1 cellular context compared by ENCODE assay signal in the genomic region with DNA sequence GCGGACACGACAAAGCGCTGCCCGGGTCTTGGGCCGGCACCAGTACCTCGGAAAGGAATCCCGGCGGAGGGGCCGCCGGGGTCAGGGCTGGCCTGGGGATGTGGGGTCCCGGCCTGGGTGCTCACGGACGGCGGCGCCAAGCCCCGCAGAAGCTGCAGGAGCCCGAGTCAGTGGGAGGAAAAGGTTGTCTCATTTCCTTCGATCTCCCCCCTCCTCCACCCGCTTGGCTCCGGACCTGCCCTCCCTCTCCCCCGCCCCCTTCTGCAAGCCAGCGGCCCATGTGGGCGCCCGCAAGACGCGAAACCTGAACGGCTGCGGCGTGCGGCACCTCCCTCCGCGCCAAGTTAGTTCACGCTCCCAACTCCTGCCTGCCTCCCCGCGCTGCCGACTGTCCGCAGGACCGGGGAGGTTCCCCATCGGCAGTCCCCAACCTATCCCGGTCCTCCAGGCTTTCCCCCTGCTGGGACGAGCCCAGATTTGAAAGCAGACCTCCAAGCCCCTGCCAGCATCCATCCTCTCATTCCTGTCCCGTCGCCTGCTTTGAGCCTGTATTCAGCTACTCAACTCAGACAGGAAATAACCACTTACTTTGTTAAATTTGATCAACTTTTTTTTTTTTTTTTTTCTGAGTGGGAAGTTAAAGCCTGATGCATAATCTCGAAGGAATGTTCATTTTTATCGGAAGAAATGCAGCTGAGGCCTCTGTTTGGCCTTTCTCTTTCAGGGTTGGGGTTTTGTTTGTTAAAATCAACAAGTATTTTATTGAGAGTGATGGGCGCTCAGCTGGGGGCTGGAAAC.
TF ChIP-seq lines count a peak whose summit lies in the region.

TSS of gene EVA1A (minus strand) at position 172 of the 798 bp plus-strand sequence. CDS start 42,799 bp downstream, outside the sequence.

TF ChIP-seq in HEK293, 187 proteins besides CTCF, POLR2A, EP300 and RAD21 (continued from another document):
- TF ChIP-seq ZNF280D (tag by site-specific recombination; IDR thresholded peaks at IDR 0.05) (no peak), ZNF394 (tag by site-specific recombination; IDR thresholded peaks at IDR 0.05; ENCODE audit: borderline replicate concordance) (0 out of 2 replicates have a peak, but pooled peaks have one; percentile 10), ZNF513 (tag by site-specific recombination; IDR thresholded peaks at IDR 0.05) (no peak), ZNF701 (tag by site-specific recombination; IDR thresholded peaks at IDR 0.05) (no peak), PRDM1 (tag by site-specific recombination; IDR thresholded peaks at IDR 0.05) (no peak), SCRT1 (tag by site-specific recombination; IDR thresholded peaks at IDR 0.05; ENCODE audit: borderline replicate concordance) (no peak), ZNF837 (tag by site-specific recombination; IDR thresholded peaks at IDR 0.05) (no peak), ZNF157 (tag by site-specific recombination; IDR thresholded peaks at IDR 0.05) (no peak), ZNF132 (tag by site-specific recombination; IDR thresholded peaks at IDR 0.05; ENCODE audit: borderline replicate concordance) (no peak), ZNF544 (tag by site-specific recombination; IDR thresholded peaks at IDR 0.05) (no peak), PRDM6 (tag by site-specific recombination; IDR thresholded peaks at IDR 0.05) (no peak), ZNF221 (tag by site-specific recombination; IDR thresholded peaks at IDR 0.05; ENCODE audit: borderline replicate concordance) (no peak), ZFHX2 (tag by site-specific recombination; conservative IDR thresholded peaks at IDR 0.05) (peak; percentile 50), ZNF658 (tag by site-specific recombination; IDR thresholded peaks at IDR 0.05) (no peak), ZNF391 (tag by site-specific recombination; IDR thresholded peaks at IDR 0.05; ENCODE audit: borderline replicate concordance, low read depth) (no peak), ZNF776 (tag by site-specific recombination; IDR thresholded peaks at IDR 0.05; ENCODE audit: borderline replicate concordance) (no peak), PATZ1 (tag by site-specific recombination; IDR thresholded peaks at IDR 0.05) (0 out of 2 replicates have a peak, but pooled peaks have one; percentile 15), ZNF335 (tag by site-specific recombination; conservative IDR thresholded peaks at IDR 0.05) (peak; percentile 84), ZNF112 (tag by site-specific recombination; IDR thresholded peaks at IDR 0.05) (no peak), OSR2 (tag by site-specific recombination; IDR thresholded peaks at IDR 0.05) (no peak)
- TF ChIP-seq, protein P1, sequence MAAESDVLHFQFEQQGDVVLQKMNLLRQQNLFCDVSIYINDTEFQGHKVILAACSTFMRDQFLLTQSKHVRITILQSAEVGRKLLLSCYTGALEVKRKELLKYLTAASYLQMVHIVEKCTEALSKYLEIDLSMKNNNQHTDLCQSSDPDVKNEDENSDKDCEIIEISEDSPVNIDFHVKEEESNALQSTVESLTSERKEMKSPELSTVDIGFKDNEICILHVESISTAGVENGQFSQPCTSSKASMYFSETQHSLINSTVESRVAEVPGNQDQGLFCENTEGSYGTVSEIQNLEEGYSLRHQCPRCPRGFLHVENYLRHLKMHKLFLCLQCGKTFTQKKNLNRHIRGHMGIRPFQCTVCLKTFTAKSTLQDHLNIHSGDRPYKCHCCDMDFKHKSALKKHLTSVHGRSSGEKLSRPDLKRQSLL (tag by site-specific recombination; IDR thresholded peaks at IDR 0.05) = no peak
- TF ChIP-seq, protein P2, sequence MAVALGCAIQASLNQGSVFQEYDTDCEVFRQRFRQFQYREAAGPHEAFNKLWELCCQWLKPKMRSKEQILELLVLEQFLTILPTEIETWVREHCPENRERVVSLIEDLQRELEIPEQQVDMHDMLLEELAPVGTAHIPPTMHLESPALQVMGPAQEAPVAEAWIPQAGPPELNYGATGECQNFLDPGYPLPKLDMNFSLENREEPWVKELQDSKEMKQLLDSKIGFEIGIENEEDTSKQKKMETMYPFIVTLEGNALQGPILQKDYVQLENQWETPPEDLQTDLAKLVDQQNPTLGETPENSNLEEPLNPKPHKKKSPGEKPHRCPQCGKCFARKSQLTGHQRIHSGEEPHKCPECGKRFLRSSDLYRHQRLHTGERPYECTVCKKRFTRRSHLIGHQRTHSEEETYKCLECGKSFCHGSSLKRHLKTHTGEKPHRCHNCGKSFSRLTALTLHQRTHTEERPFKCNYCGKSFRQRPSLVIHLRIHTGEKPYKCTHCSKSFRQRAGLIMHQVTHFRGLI (tag by site-specific recombination; IDR thresholded peaks at IDR 0.05) = no peak
